ENCODE assay signal across 1 cellular context in genomic region chr4:52037730-52038108, GRCh38.
TF ChIP-seq lines count a peak whose summit lies in the region.

No MANE protein-coding gene starts in this region.

TF ChIP-seq in HCT116, 20 proteins besides CTCF, POLR2A, EP300 and RAD21:
- TF ChIP-seq TCF7L2 (IDR thresholded peaks at IDR 0.05; ENCODE audit: borderline replicate concordance, extremely low read depth, insufficient read depth, insufficient read length) (no peak), SP1 (IDR thresholded peaks at IDR 0.05; ENCODE audit: low read depth) (no peak), FOSL1 (IDR thresholded peaks at IDR 0.05; ENCODE audit: low read depth) (no peak), CEBPB (IDR thresholded peaks at IDR 0.05; ENCODE audit: low read depth) (no peak), POLR2AphosphoS5 (IDR thresholded peaks at IDR 0.05; ENCODE audit: low read depth, low read length) (no peak), EZH2phosphoT487 (IDR thresholded peaks at IDR 0.05; ENCODE audit: borderline replicate concordance) (no peak), SRF (IDR thresholded peaks at IDR 0.05; ENCODE audit: low read depth) (no peak), ATF3 (IDR thresholded peaks at IDR 0.05) (no peak), REST (IDR thresholded peaks at IDR 0.05; ENCODE audit: low read depth) (no peak), MAX (IDR thresholded peaks at IDR 0.05) (no peak), ELF1 (IDR thresholded peaks at IDR 0.05; ENCODE audit: borderline replicate concordance, low read depth) (no peak), CBX3 (IDR thresholded peaks at IDR 0.05; ENCODE audit: low read depth) (no peak)
